In the genomic region with DNA sequence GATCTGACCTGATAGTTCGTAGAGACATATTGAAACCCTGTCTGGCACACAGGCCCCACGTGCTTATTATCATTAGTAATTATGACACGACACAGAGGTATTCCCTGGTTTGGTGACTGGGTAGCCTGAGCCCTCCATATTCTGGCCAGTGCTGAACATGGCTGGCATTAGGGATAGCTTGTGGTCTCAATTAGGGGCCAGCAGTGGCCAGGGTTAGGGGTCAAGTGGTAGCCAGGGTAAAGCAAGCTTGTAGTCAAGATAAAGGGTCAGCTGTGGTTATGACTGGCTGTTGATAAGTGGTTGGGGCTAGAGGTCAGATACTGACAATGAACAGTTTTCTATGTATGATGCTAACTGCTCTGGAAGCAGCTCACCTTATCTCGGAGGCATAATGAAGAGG, we compare ENCODE assay signal across 30 cellular contexts.
DNase-seq lines count a peak whose midpoint lies in the region; ATAC-seq, FAIRE-seq and TF ChIP-seq lines count a peak whose summit lies in the region.
"Had no signal": no experiment of that assay in that cellular context is flagged by ENCODE, and none has a peak within 500 bp of the region (broad histone marks: within the 10 kb centered on the region; RNA-seq: fewer than 3 reads in every experiment).

No MANE protein-coding gene starts in this region.

- TF ChIP-seq RAD21 in IMR-90 (IDR thresholded peaks at IDR 0.05; ENCODE audit: low read length) (no peak), K562 (CRISPR knock-in tag; conservative IDR thresholded peaks at IDR 0.05 in 1 of 2, IDR thresholded peaks at IDR 0.05 in 1 of 2) (peak in 1 of 2 experiments; percentile 21; a peak in 3 of 4 replicates)

- no peak overlapping the region for H3K4me3 Mint-ChIP-seq in immature natural killer cell
- H3K4me3 Mint-ChIP-seq: activated CD4-positive, alpha-beta T cell treated with anti-CD3 and anti-CD28 coated beads, Interleukin-2, amount 10 ng/mL, durations not matched to agents 24 days and 14 days; GM23338; mesothelial cell of epicardium; WTC11 had no signal

- peak; percentile 78 for FAIRE-seq in K562 (lab: Jason Lieb, UNC)
- FAIRE-seq: colon, islet of Langerhans, RCC 7860 had no signal

- H3K27me3 Mint-ChIP-seq in immature natural killer cell (ENCODE audit: low read depth in 3 of 3) = peaks cover 3 to 18% (median 3%) of the 10 kb centered on the region in 3 donors

- 0 out of 2 replicates have a peak overlapping the region, but pooled peaks have one; percentile 60 for H3K23ac ChIP-seq in IMR-90 (ENCODE audit: low read depth, low read length)

- H3K79me2 ChIP-seq in K562 (ENCODE audit: control insufficient read depth, insufficient read depth, low read length) = no peaks in the 10 kb centered on the region

- H3K9me3 Mint-ChIP-seq in immature natural killer cell = no peaks in the 10 kb centered on the region
- H3K9me3 Mint-ChIP-seq: activated CD4-positive, alpha-beta T cell treated with anti-CD3 and anti-CD28 coated beads, Interleukin-2, amount 10 ng/mL, durations not matched to agents 24 days and 14 days; activated naive CD4-positive, alpha-beta T cell treated with anti-CD3 and anti-CD28 coated beads, Interleukin-2, amount 50 U/mL, for 72 hours; GM23338; mesothelial cell of epicardium; naive B cell; WTC11 had no signal

- H3K4ac ChIP-seq in IMR-90 (ENCODE audit: low read depth, low read length) = peak overlapping the region; percentile 65; the same call in 1 of the 2 replicates

- WGBS in IMR-90 (ENCODE audit: extremely low coverage in 2 of 2, insufficient read length in 1 of 2), 2 experiments = no CpG with 5 or more reads among the region's 4 CpGs
- 4% methylated on average over 4 of the region's 4 CpGs for WGBS in K562 (ENCODE audit: insufficient coverage, low coverage, missing lambda C conversion rate)

- ATAC-seq in IMR-90 (ENCODE audit: low read depth) = peak; percentile 2; the same call in 1 of the 2 replicates
- ATAC-seq in K562 = peak; percentile 47
- ATAC-seq: activated naive CD4-positive, alpha-beta T cell treated with anti-CD3 and anti-CD28 coated beads, Interleukin-2, amount 50 U/mL, for 72 hours; GM23338; WTC11 had no signal

- peak overlapping the region; percentile 71 for H3K18ac ChIP-seq in IMR-90 (ENCODE audit: low read depth, low read length)

- H3K79me1 ChIP-seq in IMR-90 (ENCODE audit: low read depth in 1 of 2, low read length in 2 of 2) = no peaks in the 10 kb centered on the region

- peak overlapping the region; percentile 10; the same call in 1 of the 2 replicates for H4K5ac ChIP-seq in IMR-90 (ENCODE audit: low read depth, low read length)

- CTCF ChIA-PET in IMR-90 (lab: Yijun Ruan, JAX) (interaction anchor here (0.5 kb wide), 1 partner anchor 123 kb away, joined by 4 read pairs; no protein-coding TSS in a partner anchor), K562 (lab: Yijun Ruan, JAX; ENCODE audit: low intra/inter-chr PET ratio) (interaction anchor here (0.6 to 0.7 kb wide), 2 partner anchors 33 to 67 kb away, joined by 3 read pairs; a partner anchor contains a TSS)

- H3K27ac Mint-ChIP-seq in immature natural killer cell = peak overlapping the region in 1 of 6 donors; percentile 53
- H3K27ac Mint-ChIP-seq: activated CD4-positive, alpha-beta T cell treated with anti-CD3 and anti-CD28 coated beads, Interleukin-2, amount 10 ng/mL, durations not matched to agents 24 days and 14 days; GM23338; mesothelial cell of epicardium; naive B cell; WTC11 had no signal

- no peaks in the 10 kb centered on the region for H3K4me1 Mint-ChIP-seq in immature natural killer cell
- H3K4me1 Mint-ChIP-seq: activated CD4-positive, alpha-beta T cell treated with anti-CD3 and anti-CD28 coated beads, Interleukin-2, amount 10 ng/mL, durations not matched to agents 24 days and 14 days had no signal

- no peak overlapping the region for H2BK5ac ChIP-seq in IMR-90 (ENCODE audit: low read depth, low read length, poor library complexity, severe bottlenecking)

- dilution Hi-C loops in IMR-90 (cut with HindIII; ENCODE audit: low sequenced_read_pairs, unreplicated experiment) = no loop called here

- TF ChIP-seq POLR2A in IMR-90 (IDR thresholded peaks at IDR 0.05; ENCODE audit: low read depth, low read length) (no peak), K562 (conservative IDR thresholded peaks at IDR 0.05) (no peak)

- H3K4me1 ChIP-seq in IMR-90 (ENCODE audit: control insufficient read depth, insufficient read depth, low read length) (peaks cover 35% of the 10 kb centered on the region), K562 (replicated peaks in 1 of 2; ENCODE audit: control insufficient read depth in 2 of 2, insufficient read depth in 2 of 2, low read length in 2 of 2) (peaks cover 25 to 30% of the 10 kb centered on the region in 2 experiments)
- H3K4me1 ChIP-seq: sigmoid colon had no signal

- peak overlapping the region; percentile 71; the same call in 1 of the 3 replicates for H2BK15ac ChIP-seq in IMR-90 (ENCODE audit: low read depth, low read length)

- H2AFZ ChIP-seq in IMR-90 (replicated peaks; ENCODE audit: low read length, poor library complexity) = peak overlapping the region; percentile 36
- H2AFZ ChIP-seq in K562 (ENCODE audit: low read depth, low read length) = no peak overlapping the region
- H2AFZ ChIP-seq: GM23338 had no signal

- peak overlapping the region; percentile 61 for H2BK120ac ChIP-seq in IMR-90 (ENCODE audit: low read depth, low read length)

- H2AK9ac ChIP-seq in IMR-90 (replicated peaks; ENCODE audit: low read depth, low read length, poor library complexity) = peak overlapping the region; percentile 1

- no peaks in the 10 kb centered on the region for H3K36me3 Mint-ChIP-seq in immature natural killer cell
- H3K36me3 Mint-ChIP-seq: activated naive CD4-positive, alpha-beta T cell treated with anti-CD3 and anti-CD28 coated beads, Interleukin-2, amount 50 U/mL, for 72 hours; mesothelial cell of epicardium; naive B cell; WTC11 had no signal

- H3K27ac ChIP-seq in IMR-90 (ENCODE audit: insufficient read depth, low read length) = no peak overlapping the region
- no peak overlapping the region for H3K27ac ChIP-seq in K562 (ENCODE audit: extremely low read depth, low read depth, low read length)
- H3K27ac ChIP-seq: sigmoid colon, transverse colon had no signal

- H3K27me3 ChIP-seq in IMR-90 (ENCODE audit: control insufficient read depth, insufficient read depth, low read length) (peaks cover 7% of the 10 kb centered on the region), K562 (ENCODE audit: control insufficient read depth in 2 of 2, insufficient read depth in 2 of 2, low read length in 2 of 2) (peaks cover 13 to 16% of the 10 kb centered on the region in 2 experiments; a peak in 4 of 5 replicates)
- H3K27me3 ChIP-seq: sigmoid colon, transverse colon had no signal

- peak overlapping the region; percentile 75 for H4K91ac ChIP-seq in IMR-90 (ENCODE audit: insufficient read depth, low read depth, low read length)

- H2BK20ac ChIP-seq in IMR-90 (ENCODE audit: low read depth, low read length) = peak overlapping the region; percentile 16

- H3K9me3 ChIP-seq in IMR-90 (ENCODE audit: control insufficient read depth, insufficient read depth, low read length) (no peaks in the 10 kb centered on the region), K562 (replicated peaks; ENCODE audit: control insufficient read depth, insufficient read depth, low read depth, low read length) (no peaks in the 10 kb centered on the region)
- H3K9me3 ChIP-seq: sigmoid colon, transverse colon had no signal

- POLR2A ChIA-PET in IMR-90 (lab: Charles Lee; ENCODE audit: unreplicated experiment) = no interaction called here
- POLR2A ChIA-PET in K562 (lab: Yijun Ruan, JAX) = interaction anchor here (0.6 to 2.1 kb wide), 10 partner anchors 10 to 243 kb away, joined by 3 to 6 read pairs (median 3); a partner anchor contains a TSS

- peak overlapping the region; percentile 86 for H2AK5ac ChIP-seq in IMR-90 (ENCODE audit: low read depth, low read length)

- H4K20me1 ChIP-seq in IMR-90 (ENCODE audit: insufficient read depth, low read length) = peaks cover 9% of the 10 kb centered on the region; the same call in 1 of the 2 replicates
- H4K20me1 ChIP-seq in K562 (replicated peaks; ENCODE audit: control insufficient read depth, insufficient read depth, low read length) = 0 out of 2 replicates have a peak, but pooled peaks cover 7% of the 10 kb centered on the region

- DNase-seq in CMK (ENCODE audit: low read depth) (peak; percentile 68), IMR-90 (peak; percentile 46), K562 (ENCODE audit: extremely low read depth in 1 of 4, low spot score in 3 of 4) (peak; percentile 77 to 81 (median 80)), kidney tubule cell (ENCODE audit: low spot score) (peak; percentile 50), immature natural killer cell (no peak), amniotic stem cell (lab: John Stamatoyannopoulos, UW) (no peak), A172 (ENCODE audit: low spot score) (no peak), retina (no peak)
- DNase-seq: ACHN; activated CD4-positive, alpha-beta T cell treated with anti-CD3 and anti-CD28 coated beads, Interleukin-2, amount 10 ng/mL, durations not matched to agents 24 days and 14 days; activated effector memory CD4-positive, alpha-beta T cell treated with Interleukin-2 at 50 U/mL for 16 hours; effector CD4-positive, alpha-beta T cell; GF-D8; Kasumi-1; naive B cell; NCI-H146; NCI-H446; NCI-H748 treated with DMSO at 0.1 percent for 48 hours; SIG-M5; sigmoid colon; stimulated activated CD4-positive, alpha-beta T cell treated with anti-CD3 and anti-CD28 coated beads, Interleukin-4, amount 100 ng/mL, for 24 hours; SW 1271; transverse colon had no signal

- peak; percentile 87 for TF ChIP-seq EP300 in K562 (IDR thresholded peaks at IDR 0.05; ENCODE audit: low read length)

- H3K9ac ChIP-seq in IMR-90 (ENCODE audit: low read depth, low read length) = no peak overlapping the region
- no peak overlapping the region for H3K9ac ChIP-seq in K562 (ENCODE audit: insufficient read depth in 1 of 2, low read depth in 2 of 2, low read length in 2 of 2)

- H3K4me3 ChIP-seq in IMR-90 (ENCODE audit: insufficient read depth, low read depth, low read length) (no peak overlapping the region), K562 (no peak overlapping the region)
- H3K4me3 ChIP-seq: GM23338, sigmoid colon, transverse colon had no signal

- H3K9me1 ChIP-seq in IMR-90 (ENCODE audit: insufficient read depth, low read length) (peaks cover 29% of the 10 kb centered on the region; the same call in 1 of the 2 replicates), K562 (ENCODE audit: control insufficient read depth, insufficient read depth, low read length) (no peaks in the 10 kb centered on the region)

- H3K4me2 ChIP-seq in IMR-90 (ENCODE audit: low read depth, low read length) = no peak overlapping the region; the same call in 1 of the 2 replicates
- peak overlapping the region; percentile 30 for H3K4me2 ChIP-seq in K562 (ENCODE audit: insufficient read depth, low read length)
- H3K4me2 ChIP-seq: GM23338 had no signal

- in situ Hi-C loops in IMR-90 (cut with MboI; ENCODE audit: low sequenced_read_pairs) (no loop called here), K562 (cut with MboI) (no loop called here)

- no TSS peak for BruUV-seq in IMR-90 (replicated peaks; lab: Mats Ljungman, UMichigan)
- BruUV-seq in K562 (replicated peaks; lab: Mats Ljungman, UMichigan) = no TSS peak

- no peak overlapping the region for H3K56ac ChIP-seq in IMR-90 (ENCODE audit: extremely low read depth, insufficient read depth, low read length)

- intact Hi-C loops in IMR-90 (cut with micrococcal nuclease) = no loop called here
- intact Hi-C loops in K562 (cut with micrococcal nuclease) = loop anchor here (5.0 to 10.0 kb wide), 3 partner anchors 49 to 241 kb away; no protein-coding TSS in a partner anchor

- TF ChIP-seq CTCF in IMR-90 (conservative IDR thresholded peaks at IDR 0.05; ENCODE audit: low read depth, low read length) = no peak
- TF ChIP-seq CTCF in K562 (IDR thresholded peaks at IDR 0.05 in 2 of 3, conservative IDR thresholded peaks at IDR 0.05 in 1 of 3; ENCODE audit: insufficient read depth in 2 of 3, low read depth in 1 of 3, low read length in 3 of 3) = no peak; a peak in 1 of 6 replicates

- peak overlapping the region; percentile 55 for H3K14ac ChIP-seq in IMR-90 (replicated peaks; ENCODE audit: low read depth, low read length)

- H3K36me3 ChIP-seq in IMR-90 (ENCODE audit: control insufficient read depth, insufficient read depth, low read length) (no peaks in the 10 kb centered on the region), K562 (ENCODE audit: control insufficient read depth, insufficient read depth, low read length) (no peaks in the 10 kb centered on the region)
- H3K36me3 ChIP-seq: sigmoid colon, transverse colon had no signal

- H4K8ac ChIP-seq in IMR-90 (ENCODE audit: low read depth in 2 of 2, low read length in 2 of 2) = peak overlapping the region in 1 of 2 experiments; percentile 16; a peak in 2 of 4 replicates

Comparison
In these comparisons a context has a peak if more than half of its experiments do, and no peak if none do; other contexts are left out.
1. DNase-seq: peak in CMK (single experiment), IMR-90 (single experiment), K562 (4 of 4) and kidney tubule cell (single experiment); none in immature natural killer cell (0 of 3), amniotic stem cell (single experiment), A172 (single experiment) and retina (single experiment).